ENCODE assay signal across 8 cellular contexts in the genomic region with DNA sequence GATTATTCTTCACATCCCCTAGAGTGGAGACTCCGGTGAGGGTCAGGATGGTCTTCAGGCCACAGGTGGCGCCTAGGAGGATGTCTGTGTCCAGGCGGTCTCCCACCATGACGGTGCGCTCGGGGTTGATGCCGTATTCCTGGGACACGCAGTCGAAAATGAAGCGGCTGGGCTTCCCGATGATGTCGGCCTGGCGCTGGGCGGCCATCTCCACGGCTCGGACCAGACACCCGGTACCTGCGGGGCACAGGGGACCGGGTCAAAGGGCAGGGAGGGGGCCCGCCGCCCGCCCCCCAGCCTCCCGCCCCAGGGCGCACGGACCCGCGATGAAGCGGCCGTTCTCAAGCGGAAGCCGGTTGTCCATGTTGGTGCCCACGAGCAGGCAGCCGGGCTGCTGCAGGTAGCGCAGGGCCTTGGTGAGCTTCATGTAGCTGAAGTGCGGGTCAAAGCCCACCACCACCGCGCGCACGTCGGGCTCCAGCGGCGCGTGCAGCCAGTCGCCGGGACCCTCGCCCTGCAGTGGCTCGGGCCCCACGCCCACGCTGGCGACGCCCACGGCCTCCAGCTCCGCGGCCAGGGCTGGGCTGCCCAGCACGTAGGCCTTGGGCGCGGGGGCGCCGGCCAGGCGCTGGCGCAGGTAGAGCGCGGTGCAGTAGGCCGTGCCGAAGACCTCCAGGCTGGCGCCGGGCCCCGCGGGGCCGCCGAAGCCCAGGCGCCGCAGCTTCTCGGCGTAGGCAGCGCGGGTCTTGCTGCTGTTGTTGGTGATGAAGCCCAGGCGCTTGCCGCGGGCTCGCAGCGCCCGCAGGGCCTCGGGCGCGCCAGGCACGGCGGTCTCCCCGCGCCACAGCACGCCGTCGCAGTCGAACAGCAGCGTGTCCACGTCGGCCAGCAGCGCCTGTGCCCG. TPM values are rescaled to one million over a fixed set of nuclear protein-coding genes. Genes with fewer than 3 reads are reported as not detected.
DNase-seq lines count a peak whose midpoint lies in the region; ATAC-seq, FAIRE-seq and TF ChIP-seq lines count a peak whose summit lies in the region.

No MANE protein-coding gene starts in this region.

- 0 out of 2 replicates have a peak, but pooled peaks cover 2% of the 10 kb centered on the region for H3K4me1 ChIP-seq in HEK293 (ENCODE audit: control insufficient read depth, insufficient read depth, low read length)
- H3K4me1 ChIP-seq in SJCRH30 = peaks cover 5% of the 10 kb centered on the region; the same call in 1 of the 2 replicates
- H3K4me1 ChIP-seq in esophagus squamous epithelium = peaks cover 20 to 40% (median 25%) of the 10 kb centered on the region in 3 donors

- peak overlapping the region; percentile 94 for H3K27ac ChIP-seq in HEK293 (ENCODE audit: extremely low read depth, low read depth, low read length)
- no peak overlapping the region for H3K27ac ChIP-seq in SJCRH30
- H3K27ac ChIP-seq in esophagus squamous epithelium = peak overlapping the region; percentile 44 to 89 (median 84)

- H3K9me3 ChIP-seq in HEK293 (ENCODE audit: control insufficient read depth, insufficient read depth, low read depth, low read length) (no peaks in the 10 kb centered on the region), SJCRH30 (replicated peaks) (no peaks in the 10 kb centered on the region), esophagus squamous epithelium (no peaks in the 10 kb centered on the region)

- POLR2A ChIA-PET in HEK293 (lab: Yijun Ruan, JAX) = interaction anchor here (0.5 to 2.0 kb wide), 19 partner anchors 8 to 1059 kb away, joined by 3 to 22 read pairs (median 5); a partner anchor contains a TSS

- H3K36me3 ChIP-seq in HEK293 (ENCODE audit: control insufficient read depth in 2 of 2, insufficient read depth in 1 of 2, low read length in 2 of 2) (peaks cover 0 to 31% of the 10 kb centered on the region in 2 experiments; a peak in 1 of 3 replicates), SJCRH30 (0 out of 2 replicates have a peak, but pooled peaks cover 2% of the 10 kb centered on the region), esophagus squamous epithelium (peaks cover 2 to 16% (median 5%) of the 10 kb centered on the region in 3 donors)

- WGBS in esophagus squamous epithelium, 2 donors = 4 to 5% methylated on average over 4 to 9 of the region's 99 CpGs

- peak; percentile 37 for DNase-seq in ELR (ENCODE audit: low read depth)
- DNase-seq in SJCRH30 = peak in 1 of 2 experiments; percentile 26
- no peak for DNase-seq in esophagus squamous epithelium (lab: John Stamatoyannopoulos, UW)
- DNase-seq in retina = peak; percentile 49
- no peak for DNase-seq in D721Med (ENCODE audit: insufficient read length, low spot score)
- no peak for DNase-seq in cerebellar cortex (ENCODE audit: low spot score)

- FAIRE-seq in D721Med (lab: Jason Lieb, UNC) = no peak

- intact Hi-C loops in esophagus squamous epithelium (cut with DNase I) = no loop called here

- TF ChIP-seq CTCF in HEK293 (tag by site-specific recombination; IDR thresholded peaks at IDR 0.05) (peak; percentile 28; the same call in 1 of the 2 replicates), esophagus squamous epithelium (IDR thresholded peaks at IDR 0.05) (no peak), D721Med (IDR thresholded peaks at IDR 0.05; ENCODE audit: insufficient read depth, missing control alignments) (no peak)

- H3K27me3 ChIP-seq in SJCRH30 (no peaks in the 10 kb centered on the region), esophagus squamous epithelium (no peaks in the 10 kb centered on the region)

- ATAC-seq in GM18520 (IDR thresholded peaks at IDR 0.05; ENCODE audit: unreplicated experiment) = no peak

- TF ChIP-seq POLR2A in esophagus squamous epithelium (IDR thresholded peaks at IDR 0.05) = no peak

- CTCF ChIA-PET in HEK293 (lab: Yijun Ruan, JAX) = interaction anchor here (0.6 to 1.6 kb wide), 4 partner anchors 16 to 210 kb away, joined by 3 to 7 read pairs (median 4); a partner anchor contains a TSS

- peak overlapping the region; percentile 78 for H3K4me3 ChIP-seq in HEK293 (ENCODE audit: low read depth, low read length)
- peak overlapping the region; percentile 96 for H3K4me3 ChIP-seq in SJCRH30
- H3K4me3 ChIP-seq in esophagus squamous epithelium = peak overlapping the region; percentile 59 to 92 (median 86)

TF ChIP-seq in HEK293, 187 proteins besides CTCF, POLR2A, EP300 and RAD21:
- TF ChIP-seq, protein P1, sequence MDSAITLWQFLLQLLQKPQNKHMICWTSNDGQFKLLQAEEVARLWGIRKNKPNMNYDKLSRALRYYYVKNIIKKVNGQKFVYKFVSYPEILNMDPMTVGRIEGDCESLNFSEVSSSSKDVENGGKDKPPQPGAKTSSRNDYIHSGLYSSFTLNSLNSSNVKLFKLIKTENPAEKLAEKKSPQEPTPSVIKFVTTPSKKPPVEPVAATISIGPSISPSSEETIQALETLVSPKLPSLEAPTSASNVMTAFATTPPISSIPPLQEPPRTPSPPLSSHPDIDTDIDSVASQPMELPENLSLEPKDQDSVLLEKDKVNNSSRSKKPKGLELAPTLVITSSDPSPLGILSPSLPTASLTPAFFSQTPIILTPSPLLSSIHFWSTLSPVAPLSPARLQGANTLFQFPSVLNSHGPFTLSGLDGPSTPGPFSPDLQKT (IDR thresholded peaks at IDR 0.05; ENCODE audit: borderline replicate concordance, low read depth, low read length) = no peak
- TF ChIP-seq, protein P2, sequence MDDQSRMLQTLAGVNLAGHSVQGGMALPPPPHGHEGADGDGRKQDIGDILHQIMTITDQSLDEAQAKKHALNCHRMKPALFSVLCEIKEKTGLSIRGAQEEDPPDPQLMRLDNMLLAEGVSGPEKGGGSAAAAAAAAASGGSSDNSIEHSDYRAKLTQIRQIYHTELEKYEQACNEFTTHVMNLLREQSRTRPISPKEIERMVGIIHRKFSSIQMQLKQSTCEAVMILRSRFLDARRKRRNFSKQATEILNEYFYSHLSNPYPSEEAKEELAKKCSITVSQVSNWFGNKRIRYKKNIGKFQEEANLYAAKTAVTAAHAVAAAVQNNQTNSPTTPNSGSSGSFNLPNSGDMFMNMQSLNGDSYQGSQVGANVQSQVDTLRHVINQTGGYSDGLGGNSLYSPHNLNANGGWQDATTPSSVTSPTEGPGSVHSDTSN (CRISPR knock-in tag; IDR thresholded peaks at IDR 0.05) = peak; percentile 72
- TF ChIP-seq ZBTB48 (tag by site-specific recombination; IDR thresholded peaks at IDR 0.05) (peak; percentile 73), ZBTB17 (tag by site-specific recombination; IDR thresholded peaks at IDR 0.05) (peak; percentile 88), KLF9 (tag by site-specific recombination; IDR thresholded peaks at IDR 0.05; ENCODE audit: low read depth) (peak; percentile 47), ZNF660 (tag by site-specific recombination; IDR thresholded peaks at IDR 0.05) (0 out of 2 replicates have a peak, but pooled peaks have one; percentile 44), ZNF146 (tag by site-specific recombination; IDR thresholded peaks at IDR 0.05) (no peak), ZNF416 (tag by site-specific recombination; IDR thresholded peaks at IDR 0.05) (no peak), ZFHX2 (tag by site-specific recombination; conservative IDR thresholded peaks at IDR 0.05) (peak; percentile 90), ZNF335 (tag by site-specific recombination; conservative IDR thresholded peaks at IDR 0.05) (peak; percentile 38), ZNF221 (tag by site-specific recombination; IDR thresholded peaks at IDR 0.05; ENCODE audit: borderline replicate concordance) (no peak), ZNF558 (tag by site-specific recombination; IDR thresholded peaks at IDR 0.05) (no peak), EGR2 (tag by site-specific recombination; IDR thresholded peaks at IDR 0.05; ENCODE audit: low read depth) (0 out of 2 replicates have a peak, but pooled peaks have one; percentile 29)
- TF ChIP-seq, protein P3, sequence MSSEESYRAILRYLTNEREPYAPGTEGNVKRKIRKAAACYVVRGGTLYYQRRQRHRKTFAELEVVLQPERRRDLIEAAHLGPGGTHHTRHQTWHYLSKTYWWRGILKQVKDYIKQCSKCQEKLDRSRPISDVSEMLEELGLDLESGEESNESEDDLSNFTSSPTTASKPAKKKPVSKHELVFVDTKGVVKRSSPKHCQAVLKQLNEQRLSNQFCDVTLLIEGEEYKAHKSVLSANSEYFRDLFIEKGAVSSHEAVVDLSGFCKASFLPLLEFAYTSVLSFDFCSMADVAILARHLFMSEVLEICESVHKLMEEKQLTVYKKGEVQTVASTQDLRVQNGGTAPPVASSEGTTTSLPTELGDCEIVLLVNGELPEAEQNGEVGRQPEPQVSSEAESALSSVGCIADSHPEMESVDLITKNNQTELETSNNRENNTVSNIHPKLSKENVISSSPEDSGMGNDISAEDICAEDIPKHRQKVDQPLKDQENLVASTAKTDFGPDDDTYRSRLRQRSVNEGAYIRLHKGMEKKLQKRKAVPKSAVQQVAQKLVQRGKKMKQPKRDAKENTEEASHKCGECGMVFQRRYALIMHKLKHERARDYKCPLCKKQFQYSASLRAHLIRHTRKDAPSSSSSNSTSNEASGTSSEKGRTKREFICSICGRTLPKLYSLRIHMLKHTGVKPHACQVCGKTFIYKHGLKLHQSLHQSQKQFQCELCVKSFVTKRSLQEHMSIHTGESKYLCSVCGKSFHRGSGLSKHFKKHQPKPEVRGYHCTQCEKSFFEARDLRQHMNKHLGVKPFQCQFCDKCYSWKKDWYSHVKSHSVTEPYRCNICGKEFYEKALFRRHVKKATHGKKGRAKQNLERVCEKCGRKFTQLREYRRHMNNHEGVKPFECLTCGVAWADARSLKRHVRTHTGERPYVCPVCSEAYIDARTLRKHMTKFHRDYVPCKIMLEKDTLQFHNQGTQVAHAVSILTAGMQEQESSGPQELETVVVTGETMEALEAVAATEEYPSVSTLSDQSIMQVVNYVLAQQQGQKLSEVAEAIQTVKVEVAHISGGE (tag by site-specific recombination; conservative IDR thresholded peaks at IDR 0.05; ENCODE audit: low read depth) = peak; percentile 71

RNA-seq across cellular contexts. Expression of a gene that starts 0.6 kb away (rescaled TPM):
- total RNA-seq in SJCRH30 (2014; rRNA removed; shearing (Covaris generic)) = 13.1 and 14.2 TPM in 2 replicates
- total RNA-seq in esophagus squamous epithelium = 10 to 100 TPM in 1 of 4 donors, 1 to 10 TPM in 3; 5.5 to 14.2 (median 7.4) TPM

RNA-seq across cellular contexts. Expression of a gene that starts 3.4 kb away (rescaled TPM):
- 3.6 and 4.1 TPM in 2 replicates for total RNA-seq in SJCRH30 (2014; rRNA removed; shearing (Covaris generic))
- total RNA-seq in esophagus squamous epithelium = 1 to 10 TPM in 3 of 4 donors, not detected in 1; 1.1 to 2.0 (median 1.6) TPM

RNA-seq across cellular contexts. Expression of a gene that starts 8.8 kb away (rescaled TPM):
- total RNA-seq in SJCRH30 (2014; rRNA removed; shearing (Covaris generic)) = 28.8 and 32.8 TPM in 2 replicates
- 10 to 100 TPM; 33.1 to 48.8 (median 42.8) TPM for total RNA-seq in esophagus squamous epithelium

RNA-seq across cellular contexts. Expression of a gene that starts 9.3 kb away (rescaled TPM):
- 18.6 and 19.6 TPM in 2 replicates for total RNA-seq in SJCRH30 (2014; rRNA removed; shearing (Covaris generic))
- total RNA-seq in esophagus squamous epithelium = 10 to 100 TPM; 16.8 to 25.6 (median 19.2) TPM

RNA-seq across cellular contexts. Expression of a gene that starts 17.7 kb away (rescaled TPM):
- total RNA-seq in SJCRH30 (2014; rRNA removed; shearing (Covaris generic)) = 0.13 and 0.24 TPM in 2 replicates
- total RNA-seq in esophagus squamous epithelium = under 1 TPM in 2 of 4 donors, not detected in 2; 0.04 to 0.38 TPM

Comparison
In these comparisons a context has a peak if more than half of its experiments do, and no peak if none do; other contexts are left out.
1. DNase-seq: peak in ELR (single experiment) and retina (single experiment); none in esophagus squamous epithelium (single experiment), D721Med (single experiment) and cerebellar cortex (single experiment).
2. Peak in every context shown above with its lines, with median percentiles within 50 percentile points of each other: H3K4me3 ChIP-seq.